Comparison of ENCODE assay signal across 16 cellular contexts in the genomic region with DNA sequence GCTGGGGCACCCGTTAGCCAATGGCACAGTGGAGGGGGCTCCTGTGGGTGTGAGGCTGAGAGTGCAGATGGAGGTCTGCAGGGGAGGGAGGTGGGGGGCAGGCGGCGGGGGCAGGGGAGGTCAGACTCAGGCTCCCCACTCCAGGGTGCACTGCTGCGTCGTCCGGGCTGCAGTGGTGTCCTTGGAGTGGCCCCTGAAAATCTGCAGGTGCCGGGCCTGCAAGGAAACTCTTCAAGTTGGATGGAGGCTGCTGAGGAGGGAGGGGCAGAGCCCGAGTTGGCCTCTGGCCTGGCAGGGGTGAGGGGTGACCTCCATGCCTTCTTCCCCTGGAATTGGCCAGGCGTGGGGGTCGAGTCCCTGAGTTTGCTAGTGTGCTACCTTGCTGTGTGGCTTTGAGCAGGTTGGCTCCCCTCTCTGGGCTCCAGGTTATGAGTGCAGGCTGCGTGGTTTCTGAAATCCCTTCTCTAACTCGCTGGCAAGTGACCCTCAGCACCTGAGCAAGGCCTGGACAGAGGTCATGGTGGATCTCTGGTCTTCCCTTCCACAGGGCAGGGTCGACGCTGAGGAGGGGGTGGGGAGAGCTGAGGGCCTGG. TPM values are rescaled to one million over a fixed set of nuclear protein-coding genes. Genes with fewer than 3 reads are reported as not detected.
DNase-seq lines count a peak whose midpoint lies in the region; ATAC-seq, FAIRE-seq and TF ChIP-seq lines count a peak whose summit lies in the region.
"Had no signal": no experiment of that assay in that cellular context is flagged by ENCODE, and none has a peak within 500 bp of the region (broad histone marks: within the 10 kb centered on the region; RNA-seq: fewer than 3 reads in every experiment).

No MANE protein-coding gene starts in this region.

- H3K27ac ChIP-seq in IMR-90 (ENCODE audit: insufficient read depth, low read length): no peak overlapping the region
- peak overlapping the region; percentile 29 for H3K27ac ChIP-seq in cingulate gyrus (ENCODE audit: low read depth, low read length)
- peak overlapping the region; percentile 71 for H3K27ac ChIP-seq in lower lobe of right lung
- H3K27ac ChIP-seq in suprapubic skin: no peak overlapping the region
- H3K27ac ChIP-seq: epithelial cell of prostate had no signal

- no peak for FAIRE-seq in HTR-8/SVneo (lab: Jason Lieb, UNC)

- peaks cover 5% of the 10 kb centered on the region; the same call in 1 of the 2 replicates for H4K20me1 ChIP-seq in IMR-90 (ENCODE audit: insufficient read depth, low read length)

- no peak for TF ChIP-seq EP300 in suprapubic skin (IDR thresholded peaks at IDR 0.05)

- H2AFZ ChIP-seq in IMR-90 (replicated peaks; ENCODE audit: low read length, poor library complexity): peak overlapping the region; percentile 32

- no peak for TF ChIP-seq RAD21 in IMR-90 (IDR thresholded peaks at IDR 0.05; ENCODE audit: low read length)

- no peaks in the 10 kb centered on the region for H3K36me3 Mint-ChIP-seq in activated CD4-positive, alpha-beta T cell treated with anti-CD3 and anti-CD28 coated beads for 36 hours (ENCODE audit: low read depth)
- H3K36me3 Mint-ChIP-seq: natural killer cell had no signal

- no peak overlapping the region for H4K5ac ChIP-seq in IMR-90 (ENCODE audit: low read depth, low read length)

- no peak overlapping the region for H2BK120ac ChIP-seq in IMR-90 (ENCODE audit: low read depth, low read length)

- no peaks in the 10 kb centered on the region for H3K9me1 ChIP-seq in IMR-90 (ENCODE audit: insufficient read depth, low read length)

- no peak overlapping the region for H3K9ac ChIP-seq in IMR-90 (ENCODE audit: low read depth, low read length)
- H3K9ac ChIP-seq: SK-N-SH had no signal

- POLR2A ChIA-PET in IMR-90 (lab: Charles Lee; ENCODE audit: unreplicated experiment): no interaction called here
- POLR2A ChIA-PET in activated CD4-positive, alpha-beta T cell treated with anti-CD3 and anti-CD28 coated beads for 36 hours (lab: Charles Lee): no interaction called here

- no peak for TF ChIP-seq CTCF in IMR-90 (conservative IDR thresholded peaks at IDR 0.05; ENCODE audit: low read depth, low read length)
- TF ChIP-seq CTCF in lower lobe of right lung (IDR thresholded peaks at IDR 0.05): no peak
- TF ChIP-seq CTCF in suprapubic skin (IDR thresholded peaks at IDR 0.05): no peak

- H2AK9ac ChIP-seq in IMR-90 (replicated peaks; ENCODE audit: low read depth, low read length, poor library complexity): peak overlapping the region; percentile 55

- H3K36me3 ChIP-seq in IMR-90 (ENCODE audit: control insufficient read depth, insufficient read depth, low read length) (no peaks in the 10 kb centered on the region), lower lobe of right lung (no peaks in the 10 kb centered on the region), suprapubic skin (no peaks in the 10 kb centered on the region)

- no peak overlapping the region for H2BK5ac ChIP-seq in IMR-90 (ENCODE audit: low read depth, low read length, poor library complexity, severe bottlenecking)

- no peak overlapping the region for H3K56ac ChIP-seq in IMR-90 (ENCODE audit: extremely low read depth, insufficient read depth, low read length)

- no peak overlapping the region for H2AK5ac ChIP-seq in IMR-90 (ENCODE audit: low read depth, low read length)

- H3K4me3 ChIP-seq in IMR-90 (ENCODE audit: insufficient read depth, low read depth, low read length) (no peak overlapping the region), lower lobe of right lung (peak overlapping the region; percentile 59), suprapubic skin (peak overlapping the region; percentile 32)

- H3K18ac ChIP-seq in IMR-90 (ENCODE audit: low read depth, low read length): no peak overlapping the region

- ATAC-seq in IMR-90 (ENCODE audit: low read depth) (no peak), lower lobe of right lung (no peak), HG03460 (IDR thresholded peaks at IDR 0.05; ENCODE audit: unreplicated experiment) (no peak)
- ATAC-seq in activated CD4-positive, alpha-beta T cell treated with anti-CD3 and anti-CD28 coated beads for 36 hours: no peak

- no peaks in the 10 kb centered on the region for H3K79me1 ChIP-seq in IMR-90 (ENCODE audit: low read depth in 1 of 2, low read length in 2 of 2)

- no TSS peak for BruUV-seq in IMR-90 (replicated peaks; lab: Mats Ljungman, UMichigan)

- DNase-seq in IMR-90 (no peak), lower lobe of right lung (no peak), suprapubic skin (ENCODE audit: low spot score in 2 of 2) (no peak), HTR-8/SVneo (ENCODE audit: insufficient read length, low spot score) (no peak)
- DNase-seq in activated CD4-positive, alpha-beta T cell treated with anti-CD3 and anti-CD28 coated beads for 36 hours: no peak
- DNase-seq: natural killer cell, retina had no signal

- peaks cover 18% of the 10 kb centered on the region for H3K4me1 Mint-ChIP-seq in activated CD4-positive, alpha-beta T cell treated with anti-CD3 and anti-CD28 coated beads for 36 hours

- peaks cover 58% of the 10 kb centered on the region for H3K27me3 ChIP-seq in IMR-90 (ENCODE audit: control insufficient read depth, insufficient read depth, low read length)
- peaks cover 21% of the 10 kb centered on the region for H3K27me3 ChIP-seq in lower lobe of right lung (ENCODE audit: low read depth)
- H3K27me3 ChIP-seq in suprapubic skin: peaks cover 56% of the 10 kb centered on the region

- no peak overlapping the region for H3K27ac Mint-ChIP-seq in activated CD4-positive, alpha-beta T cell treated with anti-CD3 and anti-CD28 coated beads for 36 hours
- H3K27ac Mint-ChIP-seq: natural killer cell had no signal

- H3K9me3 Mint-ChIP-seq in activated CD4-positive, alpha-beta T cell treated with anti-CD3 and anti-CD28 coated beads for 36 hours (ENCODE audit: low read depth): no peaks in the 10 kb centered on the region
- H3K9me3 Mint-ChIP-seq: activated T-cell treated with anti-CD3 and anti-CD28 coated beads, Interleukin-2, amount 50 U/mL, for 4 hours; natural killer cell had no signal

- intact Hi-C loops in IMR-90 (cut with micrococcal nuclease) (no loop called here), lower lobe of right lung (cut with DNase I) (no loop called here)
- intact Hi-C loops in activated CD4-positive, alpha-beta T cell treated with anti-CD3 and anti-CD28 coated beads for 36 hours (cut with DNase I, micrococcal nuclease): no loop called here

- H4K91ac ChIP-seq in IMR-90 (ENCODE audit: insufficient read depth, low read depth, low read length): no peak overlapping the region

- H3K4me1 ChIP-seq in IMR-90 (ENCODE audit: control insufficient read depth, insufficient read depth, low read length) (peaks cover 1% of the 10 kb centered on the region; the same call in 1 of the 2 replicates), lower lobe of right lung (peaks cover 48% of the 10 kb centered on the region), suprapubic skin (peaks cover 38% of the 10 kb centered on the region)

- no peak overlapping the region for H2BK15ac ChIP-seq in IMR-90 (ENCODE audit: low read depth, low read length)

- 29% methylated on average over 2 of the region's 14 CpGs; no CpG with 5 or more reads in 1 of the 2 experiments for WGBS in IMR-90 (ENCODE audit: extremely low coverage in 2 of 2, insufficient read length in 1 of 2), 2 experiments
- WGBS in suprapubic skin: 68% methylated on average over 5 of the region's 14 CpGs

- in situ Hi-C loops in IMR-90 (cut with MboI; ENCODE audit: low sequenced_read_pairs): loop anchor here (10.0 kb wide), 2 partner anchors 199 to 459 kb away; partner anchors contain the start of genes SARDH and VAV2

- H2BK20ac ChIP-seq in IMR-90 (ENCODE audit: low read depth, low read length): no peak overlapping the region

- no peak overlapping the region for H3K23ac ChIP-seq in IMR-90 (ENCODE audit: low read depth, low read length)

- no peak overlapping the region for H3K14ac ChIP-seq in IMR-90 (replicated peaks; ENCODE audit: low read depth, low read length)

- CTCF ChIA-PET in IMR-90 (lab: Yijun Ruan, JAX): no interaction called here
- CTCF ChIA-PET in activated CD4-positive, alpha-beta T cell treated with anti-CD3 and anti-CD28 coated beads for 36 hours (lab: Charles Lee): no interaction called here

- H3K4me3 Mint-ChIP-seq in activated CD4-positive, alpha-beta T cell treated with anti-CD3 and anti-CD28 coated beads for 36 hours: no peak overlapping the region
- H3K4me3 Mint-ChIP-seq: activated T-cell treated with anti-CD3 and anti-CD28 coated beads, Interleukin-2, amount 50 U/mL, for 4 hours; natural killer cell had no signal

- no peak overlapping the region for H4K8ac ChIP-seq in IMR-90 (ENCODE audit: low read depth in 2 of 2, low read length in 2 of 2)

- H3K4me2 ChIP-seq in IMR-90 (ENCODE audit: low read depth, low read length): no peak overlapping the region

- dilution Hi-C loops in IMR-90 (cut with HindIII; ENCODE audit: low sequenced_read_pairs, unreplicated experiment): no loop called here

- no peak overlapping the region for H3K4ac ChIP-seq in IMR-90 (ENCODE audit: low read depth, low read length)

- H3K9me3 ChIP-seq in IMR-90 (ENCODE audit: control insufficient read depth, insufficient read depth, low read length): no peaks in the 10 kb centered on the region
- H3K9me3 ChIP-seq in lower lobe of right lung: no peaks in the 10 kb centered on the region
- no peaks in the 10 kb centered on the region for H3K9me3 ChIP-seq in suprapubic skin
- H3K9me3 ChIP-seq: SK-N-SH had no signal

- TF ChIP-seq POLR2A in IMR-90 (IDR thresholded peaks at IDR 0.05; ENCODE audit: low read depth, low read length) (no peak), suprapubic skin (IDR thresholded peaks at IDR 0.05) (no peak)

- peaks cover 6% of the 10 kb centered on the region for H3K27me3 Mint-ChIP-seq in activated CD4-positive, alpha-beta T cell treated with anti-CD3 and anti-CD28 coated beads for 36 hours

RNA-seq across cellular contexts. Expression of gene ADAMTSL2, which starts 0.9 kb away (rescaled TPM):
- total RNA-seq in IMR-90 (2012; rRNA removed): not detected in 2 replicates
- not detected in 2 replicates for polyA plus RNA-seq in IMR-90 (2012; rRNA removed)
- polyA plus RNA-seq in IMR-90 (2012; cell fraction: cytosol; rRNA removed): 0.02 TPM in 1 of 2 replicates, not detected in the other
- polyA plus RNA-seq in IMR-90 (2012; cell fraction: nucleus; rRNA removed; ENCODE audit: low replicate concordance): 0.04 TPM in 1 of 2 replicates, not detected in the other
- 10.1 TPM for total RNA-seq in lower lobe of right lung
- total RNA-seq in suprapubic skin: under 1 TPM; 0.16 to 0.85 (median 0.46) TPM
- under 1 TPM; 0.11 to 0.32 TPM for total RNA-seq in activated CD4-positive, alpha-beta T cell treated with anti-CD3 and anti-CD28 coated beads for 36 hours
- total RNA-seq: natural killer cell had no signal

RNA-seq across cellular contexts. Expression of gene MYMK, which starts 10.6 kb away (rescaled TPM):
- total RNA-seq in IMR-90 (2012; rRNA removed) (not detected in 2 replicates), lower lobe of right lung (not detected), suprapubic skin (not detected)
- not detected in 2 replicates for polyA plus RNA-seq in IMR-90 (2012; rRNA removed)
- not detected in 2 replicates for polyA plus RNA-seq in IMR-90 (2012; cell fraction: cytosol; rRNA removed)
- not detected in 2 replicates for polyA plus RNA-seq in IMR-90 (2012; cell fraction: nucleus; rRNA removed; ENCODE audit: low replicate concordance)
- total RNA-seq in activated CD4-positive, alpha-beta T cell treated with anti-CD3 and anti-CD28 coated beads for 36 hours: not detected
- total RNA-seq: activated T-cell treated with anti-CD3 and anti-CD28 coated beads, Interleukin-2, amount 50 U/mL, for 4 hours; cerebellum; kidney epithelial cell; M059J; natural killer cell had no signal
- polyA plus RNA-seq: adipose tissue, SK-N-SH had no signal

RNA-seq across cellular contexts. Expression of gene SLC2A6, which starts 56.5 kb away (rescaled TPM):
- total RNA-seq in IMR-90 (2012; rRNA removed): 2.9 and 3.1 TPM in 2 replicates
- 8.5 and 9.3 TPM in 2 replicates for polyA plus RNA-seq in IMR-90 (2012; rRNA removed)
- polyA plus RNA-seq in IMR-90 (2012; cell fraction: cytosol; rRNA removed): 3.0 and 11.7 TPM in 2 replicates
- 8.5 and 22.8 TPM in 2 replicates for polyA plus RNA-seq in IMR-90 (2012; cell fraction: nucleus; rRNA removed; ENCODE audit: low replicate concordance)
- total RNA-seq in lower lobe of right lung: 10.5 TPM
- total RNA-seq in suprapubic skin: 1 to 10 TPM in 1 of 4 donors, under 1 TPM in 3; 0.29 to 3.7 (median 0.49) TPM
- total RNA-seq in activated CD4-positive, alpha-beta T cell treated with anti-CD3 and anti-CD28 coated beads for 36 hours: 1 to 10 TPM; 1.6 to 1.9 TPM

Comparison
In these comparisons a context has a peak if more than half of its experiments do, and no peak if none do; other contexts are left out.
1. H3K27ac ChIP-seq: peak in cingulate gyrus (single experiment) and lower lobe of right lung (single experiment); none in IMR-90 (single experiment) and suprapubic skin (single experiment).